Comparison of ENCODE assay signal across 20 cellular contexts in the genomic region with DNA sequence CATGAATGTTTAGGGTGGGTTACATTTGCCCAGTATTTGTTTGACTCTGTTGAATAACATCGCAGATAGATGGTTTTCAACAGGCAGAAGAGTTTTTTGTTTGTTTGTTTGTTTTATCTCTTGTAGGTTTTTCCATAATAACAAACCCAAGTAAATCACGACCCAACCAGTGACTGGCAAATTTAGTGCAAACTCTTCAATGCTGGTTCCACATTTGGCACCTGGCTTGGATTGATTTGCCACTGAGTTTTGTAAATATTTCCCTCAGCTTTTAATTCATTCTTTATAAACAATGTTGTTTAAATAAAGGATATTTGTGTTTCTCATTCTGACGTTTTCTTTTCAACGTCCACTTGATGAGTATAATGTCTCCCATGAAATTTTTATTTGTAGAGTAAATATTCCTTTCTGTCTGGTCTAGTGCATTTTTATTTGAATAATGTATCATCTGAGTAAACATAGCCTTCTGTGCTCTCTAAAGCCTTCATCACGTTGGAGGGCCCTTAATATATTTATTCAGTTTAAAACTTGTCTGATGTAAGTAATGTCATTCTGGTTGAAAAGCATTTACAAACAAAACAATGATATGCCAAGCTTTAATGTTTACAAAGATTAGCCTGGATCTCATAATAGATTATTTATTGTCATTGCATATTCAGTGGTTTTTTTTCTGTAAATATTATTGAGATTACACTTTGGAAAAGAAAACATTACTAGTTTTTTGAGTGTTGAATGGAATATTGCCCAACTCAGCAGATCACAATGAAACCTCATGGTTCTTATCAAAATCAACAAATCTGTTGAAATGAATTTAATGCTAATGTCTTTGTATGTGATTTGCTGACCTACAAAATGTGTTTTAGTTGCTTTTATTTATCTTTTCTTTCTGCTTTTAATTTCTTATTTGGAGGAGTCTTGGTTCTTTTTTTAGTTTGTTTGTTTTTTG.
"Had no signal": no experiment of that assay in that cellular context is flagged by ENCODE, and none has a peak within 500 bp of the region (broad histone marks: within the 10 kb centered on the region; RNA-seq: fewer than 3 reads in every experiment).

No MANE protein-coding gene starts in this region.

- ATAC-seq: activated CD4-positive, alpha-beta T cell treated with anti-CD3 and anti-CD28 coated beads for 36 hours; activated naive CD4-positive, alpha-beta T cell treated with anti-CD3 and anti-CD28 coated beads, Interleukin-2, amount 50 U/mL, for 72 hours; activated T-helper 17 cell treated with anti-CD3 and anti-CD28 coated beads, Interleukin-2, amount 50 U/mL, for 72 hours; heart left ventricle; left cardiac atrium; natural killer cell had no signal

- DNase-seq: activated B cell treated with CpG ODN at 0.5 μM for 24 hours; activated CD4-positive, alpha-beta T cell treated with anti-CD3 and anti-CD28 coated beads for 36 hours; activated CD4-positive, alpha-beta T cell treated with anti-CD3 and anti-CD28 coated beads, Interleukin-2, amount 50 U/mL, for 4 hours; activated CD8-positive, alpha-beta memory T cell treated with anti-CD3 and anti-CD28 coated beads for 24 hours; activated CD8-positive, alpha-beta memory T cell treated with anti-CD3 and anti-CD28 coated beads, Interleukin-2, amount 50 U/mL, for 4 hours; activated T-cell treated with anti-CD3 and anti-CD28 coated beads, Interleukin-2, amount 50 U/mL, for 24 hours; aorta; heart left ventricle; islet precursor cell; left cardiac atrium; midbrain; natural killer cell; retina; spleen; stimulated activated CD4-positive, alpha-beta T cell treated with anti-CD3 and anti-CD28 coated beads, Interleukin-4, amount 100 ng/mL, for 1 hour; stimulated activated naive CD4-positive, alpha-beta T cell treated with Interleukin-2 at 50 U/mL for 16 hours had no signal

- H3K27ac ChIP-seq: heart left ventricle, spleen, thoracic aorta, vagina had no signal
